Comparison of ENCODE assay signal across 1 cellular context in genomic region chr3:123583563-123583962, GRCh38.
TF ChIP-seq lines count a peak whose summit lies in the region.

No MANE protein-coding gene starts in this region.

TF ChIP-seq in HCT116, 20 proteins besides CTCF, POLR2A, EP300 and RAD21 (continued from another document):
- no peak for TF ChIP-seq REST (IDR thresholded peaks at IDR 0.05; ENCODE audit: low read depth)
- TF ChIP-seq, protein P1, sequence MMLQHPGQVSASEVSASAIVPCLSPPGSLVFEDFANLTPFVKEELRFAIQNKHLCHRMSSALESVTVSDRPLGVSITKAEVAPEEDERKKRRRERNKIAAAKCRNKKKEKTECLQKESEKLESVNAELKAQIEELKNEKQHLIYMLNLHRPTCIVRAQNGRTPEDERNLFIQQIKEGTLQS (IDR thresholded peaks at IDR 0.05) = no peak
TF ChIP-seq in HCT116: peak in this region for 0.
